8 cellular contexts compared by ENCODE assay signal in the genomic region with DNA sequence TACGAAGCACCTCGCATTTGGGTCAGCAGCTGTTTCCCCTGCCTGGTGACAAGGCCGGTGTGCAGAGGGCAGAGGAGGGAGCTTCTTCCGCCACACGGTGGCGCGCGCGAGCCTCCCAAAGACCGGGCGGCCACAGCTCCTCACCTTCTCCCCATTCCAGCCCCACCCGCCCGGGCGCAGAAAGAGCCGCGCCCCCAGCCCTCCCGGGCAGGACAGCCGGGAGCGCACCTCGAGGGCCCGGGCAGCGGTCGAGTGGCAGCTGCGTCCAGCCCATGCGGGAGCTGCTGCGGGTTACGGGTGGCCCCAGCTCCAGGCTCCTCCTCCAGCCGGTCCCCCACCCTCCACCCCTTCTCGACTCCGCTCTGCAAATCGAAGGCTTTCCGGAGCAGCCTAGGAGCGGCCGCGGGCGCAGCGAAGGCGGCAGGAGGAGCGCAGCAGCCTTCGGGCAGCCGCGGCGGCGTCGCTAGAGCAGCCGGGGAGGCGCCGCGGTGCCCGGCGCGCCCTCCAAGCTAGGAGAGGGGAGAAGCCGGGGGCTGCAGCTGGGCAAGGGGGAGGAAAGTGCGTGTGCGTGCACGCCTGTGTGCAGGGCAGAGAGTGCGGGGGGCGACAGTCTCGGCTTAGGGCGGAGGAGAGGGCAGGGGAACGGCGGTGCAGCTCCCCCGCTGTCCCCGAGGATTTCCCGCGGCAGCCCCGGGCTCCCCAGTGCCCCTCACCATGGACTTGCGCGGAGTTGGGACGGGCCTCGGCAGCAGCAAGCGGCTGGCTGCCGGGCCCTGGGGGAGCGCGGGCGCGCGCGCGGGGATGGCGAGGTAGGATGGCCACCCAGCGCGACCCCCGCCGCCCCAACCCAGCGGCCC. TPM values are rescaled to one million over a fixed set of nuclear protein-coding genes. Genes with fewer than 3 reads are reported as not detected.
DNase-seq lines count a peak whose midpoint lies in the region; ATAC-seq and TF ChIP-seq lines count a peak whose summit lies in the region.

Gene CCDC85A (plus strand): TSS at position 348 of the 857 bp plus-strand sequence. CDS start 635 bp downstream, outside the sequence.

- peaks cover 98% of the 10 kb centered on the region for H3K27me3 Mint-ChIP-seq in WTC11 (ENCODE audit: low read depth)

- H3K4me3 ChIP-seq in AG09309 (ENCODE audit: control insufficient read depth, low read depth, low read length) (peak within 1 kb of the TSS; percentile 47), kidney epithelial cell (ENCODE audit: low read depth, low read length) (peak within 1 kb of the TSS; percentile 40)

- no peaks in the 10 kb centered on the region for H3K36me3 ChIP-seq in kidney epithelial cell (ENCODE audit: control insufficient read depth, insufficient read depth, low read length)

- no peaks in the 10 kb centered on the region for H3K9me3 Mint-ChIP-seq in WTC11

- H3K36me3 Mint-ChIP-seq in WTC11 = peaks cover 12% of the 10 kb centered on the region

- peak; percentile 91 for TF ChIP-seq CTCF in AG09309 (IDR thresholded peaks at IDR 0.05; ENCODE audit: control insufficient read depth, insufficient read depth, low read depth, low read length, missing control alignments)
- TF ChIP-seq CTCF in WTC11 (IDR thresholded peaks at IDR 0.05) = peak; percentile 90
- TF ChIP-seq CTCF in kidney epithelial cell (IDR thresholded peaks at IDR 0.05; ENCODE audit: insufficient read depth, low read length, poor library complexity, severe bottlenecking) = peak; percentile 87

- H3K27ac Mint-ChIP-seq in WTC11 = no peak within 1 kb of the TSS

- H3K27me3 ChIP-seq in kidney epithelial cell (ENCODE audit: control insufficient read depth, insufficient read depth, low read length) = peaks cover 19% of the 10 kb centered on the region

- H3K4me3 Mint-ChIP-seq in WTC11 = peak within 1 kb of the TSS; percentile 75

- DNase-seq in AG09309 (ENCODE audit: low read depth) = no peak
- peak; percentile 36 for DNase-seq in NCI-H2107 treated with DMSO at 0.1 percent for 48 hours (lab: John Stamatoyannopoulos, UW; ENCODE audit: unreplicated experiment)
- peak; percentile 92 for DNase-seq in WTC11 (ENCODE audit: low spot score)
- peak; percentile 82 for DNase-seq in cerebellum (ENCODE audit: low spot score)
- no peak for DNase-seq in kidney epithelial cell (ENCODE audit: low read depth)
- peak; percentile 64 for DNase-seq in stimulated activated CD4-positive, alpha-beta T cell treated with anti-CD3 and anti-CD28 coated beads, Interleukin-12 subunit alpha, Interleukin-12 subunit beta, amount 100 ng/mL, for 4 hours

- ATAC-seq in GM18868 (IDR thresholded peaks at IDR 0.05; ENCODE audit: unreplicated experiment) (peak; percentile 94), HG03097 (IDR thresholded peaks at IDR 0.05; ENCODE audit: low FRiP score, unreplicated experiment) (peak; percentile 97), WTC11 (peak; percentile 71)

- peaks cover 25% of the 10 kb centered on the region for H3K4me1 Mint-ChIP-seq in WTC11

- CTCF ChIA-PET in WTC11 (lab: Charles Lee) = interaction anchor here (0.5 to 2.8 kb wide), 46 partner anchors 13 to 1332 kb away, joined by 3 to 17 read pairs (median 4); partner anchors contain the start of gene EFEMP1

- POLR2A ChIA-PET in WTC11 (lab: Charles Lee) = no interaction called here

TF ChIP-seq in WTC11, 78 proteins besides CTCF, POLR2A, EP300 and RAD21:
- TF ChIP-seq STAT6 (CRISPR knock-in tag; conservative IDR thresholded peaks at IDR 0.05; ENCODE audit: low read depth) (no peak), ZBTB21 (CRISPR knock-in tag; IDR thresholded peaks at IDR 0.05; ENCODE audit: borderline replicate concordance) (peak; percentile 47; the same call in 1 of the 2 replicates), MXD4 (CRISPR knock-in tag; IDR thresholded peaks at IDR 0.05; ENCODE audit: borderline replicate concordance) (no peak), SP1 (CRISPR knock-in tag; conservative IDR thresholded peaks at IDR 0.05) (peak; percentile 25; the same call in 1 of the 2 replicates), FOXP1 (CRISPR knock-in tag; IDR thresholded peaks at IDR 0.05; ENCODE audit: borderline replicate concordance) (peak; percentile 3; the same call in 1 of the 2 replicates), HMGXB4 (CRISPR knock-in tag; IDR thresholded peaks at IDR 0.05) (peak; percentile 86), ATF2 (CRISPR knock-in tag; IDR thresholded peaks at IDR 0.05; ENCODE audit: borderline replicate concordance, low read depth) (no peak), ZNF138 (CRISPR knock-in tag; conservative IDR thresholded peaks at IDR 0.05) (0 out of 2 replicates have a peak, but pooled peaks have one; percentile 54), PRRX2 (CRISPR knock-in tag; IDR thresholded peaks at IDR 0.05) (0 out of 2 replicates have a peak, but pooled peaks have one; percentile 80), ARID4B (CRISPR knock-in tag; IDR thresholded peaks at IDR 0.05; ENCODE audit: borderline replicate concordance) (peak; percentile 55; the same call in 1 of the 2 replicates)

RNA-seq across cellular contexts. Expression of gene CCDC85A, which starts in this region (rescaled TPM):
- total RNA-seq in WTC11 (2021) (0.22 to 0.27 TPM (median 0.25 TPM) in 3 replicates), cerebellum (25.3 TPM), kidney epithelial cell (0.27 and 0.29 TPM in 2 replicates)

Comparison
In these comparisons a context has a peak if more than half of its experiments do, and no peak if none do; other contexts are left out.
1. RNA of gene CCDC85A (total RNA-seq): 25.3 TPM in cerebellum (single experiment); 0.27 to 0.29 TPM in kidney epithelial cell and 0.22 to 0.27 TPM in WTC11; every median in the first group is over 10 times any median in the second.
2. Peak in DNase-seq and ATAC-seq in WTC11; RNA of the gene not detected or under 1 TPM.
3. DNase-seq: peak in NCI-H2107 treated with DMSO at 0.1 percent for 48 hours (single experiment), cerebellum (single experiment) and stimulated activated CD4-positive, alpha-beta T cell treated with anti-CD3 and anti-CD28 coated beads, Interleukin-12 subunit alpha, Interleukin-12 subunit beta, amount 100 ng/mL, for 4 hours (single experiment); none in AG09309 (single experiment) and kidney epithelial cell (single experiment).
4. Peak in every context shown above with its lines, with median percentiles within 50 percentile points of each other: CTCF ChIP-seq and ATAC-seq.